In genomic region chr6:137233561-137234504, GRCh38 we compare ENCODE assay signal across 8 cellular contexts. TPM values are rescaled to one million over a fixed set of nuclear protein-coding genes. Genes with fewer than 3 reads are reported as not detected.
DNase-seq lines count a peak whose midpoint lies in the region; ATAC-seq, FAIRE-seq and TF ChIP-seq lines count a peak whose summit lies in the region.

No MANE protein-coding gene starts in this region.

- no peak overlapping the region for H3K27ac ChIP-seq in Panc1 (ENCODE audit: low read length)

- H3K9me3 ChIP-seq in Panc1 (ENCODE audit: control insufficient read depth, insufficient read depth, low read depth, low read length): no peaks in the 10 kb centered on the region

- H3K4me3 ChIP-seq in Panc1 (ENCODE audit: low read depth in 2 of 2, low read length in 2 of 2): no peak overlapping the region

- H3K9me3 Mint-ChIP-seq in effector memory CD8-positive, alpha-beta T cell: peaks cover 7 to 9% of the 10 kb centered on the region in 2 donors
- H3K9me3 Mint-ChIP-seq in nephron: peaks cover 5% of the 10 kb centered on the region

- TF ChIP-seq CTCF in Panc1 (IDR thresholded peaks at IDR 0.05): no peak
- TF ChIP-seq CTCF in nephron (IDR thresholded peaks at IDR 0.05; ENCODE audit: unreplicated experiment in 3 of 3): no peak

- ATAC-seq in Panc1: peak; percentile 54
- peak; percentile 1 for ATAC-seq in effector memory CD8-positive, alpha-beta T cell (replicated peaks)
- ATAC-seq in GM21723 (IDR thresholded peaks at IDR 0.05; ENCODE audit: unreplicated experiment): no peak
- ATAC-seq in HG02852 (IDR thresholded peaks at IDR 0.05; ENCODE audit: unreplicated experiment): no peak

- FAIRE-seq in GM12892 (lab: Jason Lieb, UNC): peak; percentile 63

- DNase-seq in GM12892 (ENCODE audit: insufficient read length) (no peak), Panc1 (ENCODE audit: low read depth, low spot score) (no peak), HK-2 (ENCODE audit: unreplicated experiment) (no peak)
- DNase-seq in effector memory CD8-positive, alpha-beta T cell: no peak
- no peak for DNase-seq in activated effector memory CD4-positive, alpha-beta T cell treated with anti-CD3 and anti-CD28 coated beads, Interleukin-2, amount 50 U/mL, for 16 hours

- H3K4me1 Mint-ChIP-seq in effector memory CD8-positive, alpha-beta T cell (ENCODE audit: low read depth in 2 of 2): peaks cover 56 to 70% of the 10 kb centered on the region in 2 donors
- peaks cover 10% of the 10 kb centered on the region for H3K4me1 Mint-ChIP-seq in nephron

- no TSS peak for BruUV-seq in Panc1 (replicated peaks; lab: Mats Ljungman, UMichigan)

- no peaks in the 10 kb centered on the region for H3K4me1 ChIP-seq in Panc1 (ENCODE audit: control insufficient read depth, insufficient read depth, low read length)

- H3K36me3 ChIP-seq in Panc1 (ENCODE audit: control insufficient read depth, insufficient read depth, low read length): no peaks in the 10 kb centered on the region

- peak overlapping the region; percentile 75 to 91 for H3K27ac Mint-ChIP-seq in effector memory CD8-positive, alpha-beta T cell
- H3K27ac Mint-ChIP-seq in nephron: peak overlapping the region in 2 of 3 experiments; percentile 17 to 20

- H3K27me3 ChIP-seq in Panc1 (ENCODE audit: control insufficient read depth, insufficient read depth, low read length): no peaks in the 10 kb centered on the region

- H3K27me3 Mint-ChIP-seq in effector memory CD8-positive, alpha-beta T cell: no peaks in the 10 kb centered on the region
- H3K27me3 Mint-ChIP-seq in nephron (ENCODE audit: low read depth): peaks cover 3% of the 10 kb centered on the region

- H3K36me3 Mint-ChIP-seq in effector memory CD8-positive, alpha-beta T cell (ENCODE audit: insufficient read depth): peaks cover 3% of the 10 kb centered on the region
- no peaks in the 10 kb centered on the region for H3K36me3 Mint-ChIP-seq in nephron (ENCODE audit: low read depth)

- TF ChIP-seq POLR2A in GM12892 (IDR thresholded peaks at IDR 0.05; ENCODE audit: low read depth, low read length): no peak

- in situ Hi-C loops in Panc1 (cut with HindIII; ENCODE audit: low pct_unique_long_range_greater_than_20kb, low sequenced_read_pairs): no loop called here

- CTCF ChIA-PET in Panc1 (lab: Charles Lee): no interaction called here

- peak overlapping the region; percentile 68 to 79 for H3K4me3 Mint-ChIP-seq in effector memory CD8-positive, alpha-beta T cell
- H3K4me3 Mint-ChIP-seq in nephron: no peak overlapping the region

- intact Hi-C loops in Panc1 (cut with micrococcal nuclease; ENCODE audit: unreplicated experiment): no loop called here

- POLR2A ChIA-PET in Panc1 (lab: Charles Lee): no interaction called here

RNA-seq across cellular contexts. Expression of gene IFNGR1, which starts 14.6 kb away (rescaled TPM):
- polyA plus RNA-seq in GM12892 (2012; ENCODE audit: missing spikeins): 67.3 TPM
- total RNA-seq in Panc1 (2021; ENCODE audit: unreplicated experiment): 23.4 TPM
- polyA plus RNA-seq in Panc1 (2012; ENCODE audit: insufficient read length): 20.8 TPM

Comparison
In these comparisons a context has a peak if more than half of its experiments do, and no peak if none do; other contexts are left out.
1. ATAC-seq: peak in Panc1 (single experiment) and effector memory CD8-positive, alpha-beta T cell (single experiment); none in GM21723 (single experiment) and HG02852 (single experiment).
2. H3K4me3 Mint-ChIP-seq: peak in effector memory CD8-positive, alpha-beta T cell (2 of 2); none in nephron (0 of 3).